1 cellular context compared by ENCODE assay signal in the genomic region with DNA sequence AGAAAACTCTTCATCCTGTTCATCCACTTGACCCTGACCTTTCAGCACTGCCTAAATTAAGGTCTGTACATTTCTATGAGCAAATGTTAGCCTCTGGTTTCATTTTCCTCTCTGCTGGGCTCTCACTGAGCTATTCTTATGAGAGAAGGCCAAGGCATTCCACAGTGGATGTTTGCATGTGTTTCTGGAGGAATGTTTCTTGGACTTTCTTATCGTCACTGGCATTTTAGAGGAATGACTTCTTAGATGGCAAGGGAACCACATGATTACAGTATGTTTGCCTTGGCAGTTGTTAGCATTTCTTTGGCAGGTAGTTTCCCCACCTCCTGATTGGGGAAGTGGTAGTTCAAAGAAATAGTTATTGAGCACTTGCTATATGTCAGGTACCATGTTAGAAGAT.
TF ChIP-seq lines count a peak whose summit lies in the region.

No MANE protein-coding gene starts in this region.

TF ChIP-seq in H1, 55 proteins besides CTCF, POLR2A, EP300 and RAD21:
- TF ChIP-seq, protein P1, sequence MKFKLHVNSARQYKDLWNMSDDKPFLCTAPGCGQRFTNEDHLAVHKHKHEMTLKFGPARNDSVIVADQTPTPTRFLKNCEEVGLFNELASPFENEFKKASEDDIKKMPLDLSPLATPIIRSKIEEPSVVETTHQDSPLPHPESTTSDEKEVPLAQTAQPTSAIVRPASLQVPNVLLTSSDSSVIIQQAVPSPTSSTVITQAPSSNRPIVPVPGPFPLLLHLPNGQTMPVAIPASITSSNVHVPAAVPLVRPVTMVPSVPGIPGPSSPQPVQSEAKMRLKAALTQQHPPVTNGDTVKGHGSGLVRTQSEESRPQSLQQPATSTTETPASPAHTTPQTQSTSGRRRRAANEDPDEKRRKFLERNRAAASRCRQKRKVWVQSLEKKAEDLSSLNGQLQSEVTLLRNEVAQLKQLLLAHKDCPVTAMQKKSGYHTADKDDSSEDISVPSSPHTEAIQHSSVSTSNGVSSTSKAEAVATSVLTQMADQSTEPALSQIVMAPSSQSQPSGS (IDR thresholded peaks at IDR 0.05; ENCODE audit: low read length): no peak
- no peak for TF ChIP-seq GABPA (IDR thresholded peaks at IDR 0.05; ENCODE audit: borderline replicate concordance, insufficient read depth, low read length)
- TF ChIP-seq, protein P2, sequence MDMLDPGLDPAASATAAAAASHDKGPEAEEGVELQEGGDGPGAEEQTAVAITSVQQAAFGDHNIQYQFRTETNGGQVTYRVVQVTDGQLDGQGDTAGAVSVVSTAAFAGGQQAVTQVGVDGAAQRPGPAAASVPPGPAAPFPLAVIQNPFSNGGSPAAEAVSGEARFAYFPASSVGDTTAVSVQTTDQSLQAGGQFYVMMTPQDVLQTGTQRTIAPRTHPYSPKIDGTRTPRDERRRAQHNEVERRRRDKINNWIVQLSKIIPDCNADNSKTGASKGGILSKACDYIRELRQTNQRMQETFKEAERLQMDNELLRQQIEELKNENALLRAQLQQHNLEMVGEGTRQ (IDR thresholded peaks at IDR 0.05; ENCODE audit: low read length): peak; percentile 39; the same call in 1 of the 2 replicates
- no peak for TF ChIP-seq CHD2 (IDR thresholded peaks at IDR 0.05; ENCODE audit: low read length)
- peak; percentile 5; the same call in 1 of the 2 replicates for TF ChIP-seq TEAD4 (IDR thresholded peaks at IDR 0.05; ENCODE audit: low read depth, low read length)
- no peak for TF ChIP-seq CTBP2 (IDR thresholded peaks at IDR 0.05; ENCODE audit: borderline replicate concordance, insufficient read depth, insufficient read length, low read length)
